ENCODE assay signal across 1 cellular context in genomic region chr9:37915911-37916470, GRCh38.
TF ChIP-seq lines count a peak whose summit lies in the region.

No MANE protein-coding gene starts in this region.

TF ChIP-seq in IMR-90, 13 proteins besides CTCF, POLR2A, EP300 and RAD21 (continued from another document):
- no peak for TF ChIP-seq MAFK (IDR thresholded peaks at IDR 0.05; ENCODE audit: low read depth, low read length)
- no peak for TF ChIP-seq FOS (IDR thresholded peaks at IDR 0.05; ENCODE audit: low read depth, low read length)
- no peak for TF ChIP-seq CHD1 (IDR thresholded peaks at IDR 0.05; ENCODE audit: low read depth, low read length)
- no peak for TF ChIP-seq ELK1 (IDR thresholded peaks at IDR 0.05; ENCODE audit: borderline replicate concordance, low read depth, low read length)
- TF ChIP-seq NFE2L2 (IDR thresholded peaks at IDR 0.05; ENCODE audit: low read depth, low read length) = no peak
- TF ChIP-seq, protein P1, sequence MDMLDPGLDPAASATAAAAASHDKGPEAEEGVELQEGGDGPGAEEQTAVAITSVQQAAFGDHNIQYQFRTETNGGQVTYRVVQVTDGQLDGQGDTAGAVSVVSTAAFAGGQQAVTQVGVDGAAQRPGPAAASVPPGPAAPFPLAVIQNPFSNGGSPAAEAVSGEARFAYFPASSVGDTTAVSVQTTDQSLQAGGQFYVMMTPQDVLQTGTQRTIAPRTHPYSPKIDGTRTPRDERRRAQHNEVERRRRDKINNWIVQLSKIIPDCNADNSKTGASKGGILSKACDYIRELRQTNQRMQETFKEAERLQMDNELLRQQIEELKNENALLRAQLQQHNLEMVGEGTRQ (IDR thresholded peaks at IDR 0.05; ENCODE audit: low read depth, low read length) = no peak
- no peak for TF ChIP-seq CEBPB (IDR thresholded peaks at IDR 0.05; ENCODE audit: low read depth, low read length)
- no peak for TF ChIP-seq BHLHE40 (IDR thresholded peaks at IDR 0.05; ENCODE audit: low read depth, low read length)
